In genomic region chr5:151784141-151784540, GRCh38 we compare ENCODE assay signal across 24 cellular contexts. TPM values are rescaled to one million over a fixed set of nuclear protein-coding genes. Genes with fewer than 3 reads are reported as not detected.
A peak's percentile ranks its signal among the peaks of the same experiment; 100 is the strongest.
DNase-seq lines count a peak whose midpoint lies in the region; ATAC-seq and TF ChIP-seq lines count a peak whose summit lies in the region.
"Had no signal": no experiment of that assay in that cellular context is flagged by ENCODE, and none has a peak within 500 bp of the region (broad histone marks: within the 10 kb centered on the region; RNA-seq: fewer than 3 reads in every experiment).

No MANE protein-coding gene starts in this region.

- TF ChIP-seq CTCF in neutrophil (IDR thresholded peaks at IDR 0.05) (no peak), lower leg skin (IDR thresholded peaks at IDR 0.05) (no peak), colonic mucosa (IDR thresholded peaks at IDR 0.05) (no peak)

- peak overlapping the region in 2 of 11 experiments; percentile 33 to 57; a peak in 3 of 22 replicates for H3K9ac ChIP-seq in BLaER1 treated with 17β-estradiol and CSF1 and Interleukin-3, amounts not matched to agents 10 nM and 100 nM
- no peak overlapping the region for H3K9ac ChIP-seq in colonic mucosa (ENCODE audit: low read depth in 2 of 2, low read length in 2 of 2)

- H3K4me1 ChIP-seq in BLaER1 treated with 17β-estradiol and CSF1 and Interleukin-3, amounts not matched to agents 10 nM and 100 nM, result peaks cover 21 to 61% (median 44%) of the 10 kb centered on the region in 10 experiments; a peak in 18 of 20 replicates
- H3K4me1 ChIP-seq in CD4-positive, alpha-beta memory T cell (ENCODE audit: insufficient read depth, low read length), result peaks cover 63% of the 10 kb centered on the region
- H3K4me1 ChIP-seq in neutrophil (ENCODE audit: control insufficient read depth in 1 of 2, insufficient read depth in 1 of 2, low read depth in 1 of 2, low read length in 1 of 2) (peaks cover 22 to 33% of the 10 kb centered on the region in 2 experiments), colonic mucosa (peaks cover 9% of the 10 kb centered on the region)

- DNase-seq in CD4-positive, alpha-beta memory T cell, result no peak
- no peak for DNase-seq in lower leg skin (ENCODE audit: low spot score in 2 of 2)
- DNase-seq in colonic mucosa, result no peak
- DNase-seq: activated CD4-positive, alpha-beta T cell treated with anti-CD3 and anti-CD28 coated beads for 48 hours; dermis blood vessel endothelial cell; DMS53; gastrocnemius medialis; H7; NCI-H1105; NCI-H524 treated with DMSO at 0.1 percent for 48 hours; NK-92 treated with Interleukin-12 subunit alpha and Interleukin-12 subunit beta, amount 100 ng/mL, for 24 hours; PC-9; Right ventricle myocardium superior; SW 1271; T-helper 9 cell; transverse colon had no signal

- no peak for TF ChIP-seq POLR2A in lower leg skin (IDR thresholded peaks at IDR 0.05)

- peaks cover 42 to 72% (median 57%) of the 10 kb centered on the region in 4 donors for H3K4me1 Mint-ChIP-seq in CD4-positive, alpha-beta memory T cell
- peaks cover 34% of the 10 kb centered on the region for H3K4me1 Mint-ChIP-seq in activated T-helper 17 cell treated with anti-CD3 and anti-CD28 coated beads, Interleukin-2, amount 50 U/mL, for 72 hours

- peak overlapping the region in 4 of 7 donors; percentile 24 to 35 (median 28) for H3K27ac Mint-ChIP-seq in CD4-positive, alpha-beta memory T cell
- peak overlapping the region; percentile 30 for H3K27ac Mint-ChIP-seq in activated T-helper 17 cell treated with anti-CD3 and anti-CD28 coated beads, Interleukin-2, amount 50 U/mL, for 72 hours
- H3K27ac Mint-ChIP-seq: activated naive CD4-positive, alpha-beta T cell treated with anti-CD3 and anti-CD28 coated beads, Interleukin-2, amount 50 U/mL, for 72 hours had no signal

- no peaks in the 10 kb centered on the region for H3K9me3 ChIP-seq in BLaER1 treated with 17β-estradiol and CSF1 and Interleukin-3, amounts not matched to agents 10 nM and 100 nM (replicated peaks in 1 of 11)
- H3K9me3 ChIP-seq in CD4-positive, alpha-beta memory T cell (ENCODE audit: control insufficient read depth in 1 of 2, low read length in 2 of 2), result no peaks in the 10 kb centered on the region
- no peaks in the 10 kb centered on the region for H3K9me3 ChIP-seq in neutrophil
- no peaks in the 10 kb centered on the region for H3K9me3 ChIP-seq in colonic mucosa
- H3K9me3 ChIP-seq: ascending aorta, gastrocnemius medialis, transverse colon had no signal

- POLR2A ChIA-PET in CD4-positive, alpha-beta memory T cell (lab: Charles Lee; ENCODE audit: partially characterized antibody), result interaction anchor here (3.2 kb wide), 1 partner anchor 12 kb away, joined by 20 read pairs; the partner anchor contains the start of gene G3BP1

- peak overlapping the region in 3 of 8 donors; percentile 11 to 66 (median 46) for H3K4me3 Mint-ChIP-seq in CD4-positive, alpha-beta memory T cell
- H3K4me3 Mint-ChIP-seq in activated T-helper 17 cell treated with anti-CD3 and anti-CD28 coated beads, Interleukin-2, amount 50 U/mL, for 72 hours, result peak overlapping the region; percentile 22

- H3K4me3 ChIP-seq in BLaER1 treated with 17β-estradiol and CSF1 and Interleukin-3, amounts not matched to agents 10 nM and 100 nM, result no peak overlapping the region
- H3K4me3 ChIP-seq in CD4-positive, alpha-beta memory T cell (ENCODE audit: low read length in 2 of 2), result no peak overlapping the region
- H3K4me3 ChIP-seq in neutrophil (ENCODE audit: low read depth in 1 of 2, low read length in 1 of 2) (no peak overlapping the region), lower leg skin (ENCODE audit: low read depth, poor library complexity, severe bottlenecking) (no peak overlapping the region), colonic mucosa (no peak overlapping the region)
- H3K4me3 ChIP-seq: ascending aorta, gastrocnemius medialis, hepatocyte, PC-9, transverse colon had no signal

- H3K36me3 Mint-ChIP-seq in CD4-positive, alpha-beta memory T cell, result peaks cover 16 to 26% of the 10 kb centered on the region in 2 donors
- H3K36me3 Mint-ChIP-seq in activated T-helper 17 cell treated with anti-CD3 and anti-CD28 coated beads, Interleukin-2, amount 50 U/mL, for 72 hours (ENCODE audit: low read depth), result peaks cover 70% of the 10 kb centered on the region

- peak overlapping the region in 10 of 11 experiments; percentile 3 to 67 (median 38); a peak in 15 of 22 replicates for H3K4me2 ChIP-seq in BLaER1 treated with 17β-estradiol and CSF1 and Interleukin-3, amounts not matched to agents 10 nM and 100 nM
- H3K4me2 ChIP-seq: PC-9 had no signal

- intact Hi-C loops in CD4-positive, alpha-beta memory T cell (cut with micrococcal nuclease), result no loop called here
- intact Hi-C loops in lower leg skin (cut with DNase I; ENCODE audit: low total_unique reads) (no loop called here), colonic mucosa (cut with DNase I) (no loop called here)

- peak overlapping the region in 1 of 11 experiments; percentile 14; a peak in 1 of 22 replicates for H3K27ac ChIP-seq in BLaER1 treated with 17β-estradiol and CSF1 and Interleukin-3, amounts not matched to agents 10 nM and 100 nM
- no peak overlapping the region for H3K27ac ChIP-seq in CD4-positive, alpha-beta memory T cell (ENCODE audit: low read depth, low read length)
- peak overlapping the region; percentile 63 for H3K27ac ChIP-seq in neutrophil
- H3K27ac ChIP-seq in colonic mucosa, result no peak overlapping the region
- H3K27ac ChIP-seq: ascending aorta, hepatocyte, PC-9, transverse colon, VCaP had no signal

- WGBS in lower leg skin, 2 donors, result 71 to 75% methylated on average over 3 of the region's 3 CpGs

- H3K27me3 ChIP-seq in BLaER1 treated with 17β-estradiol and CSF1 and Interleukin-3, amounts not matched to agents 10 nM and 100 nM, result no peaks in the 10 kb centered on the region
- H3K27me3 ChIP-seq in CD4-positive, alpha-beta memory T cell (ENCODE audit: insufficient read depth, low read length), result no peaks in the 10 kb centered on the region
- H3K27me3 ChIP-seq in neutrophil (no peaks in the 10 kb centered on the region), colonic mucosa (no peaks in the 10 kb centered on the region)
- H3K27me3 ChIP-seq: ascending aorta, gastrocnemius medialis, hepatocyte, transverse colon had no signal

- CTCF ChIA-PET in CD4-positive, alpha-beta memory T cell (lab: Charles Lee; ENCODE audit: partially characterized antibody), result interaction anchor here (1.0 to 1.6 kb wide), 3 partner anchors 13 to 337 kb away, joined by 3 to 6 read pairs (median 3); partner anchors contain the start of gene SLC36A1

- no peaks in the 10 kb centered on the region for H3K9me3 Mint-ChIP-seq in CD4-positive, alpha-beta memory T cell
- H3K9me3 Mint-ChIP-seq in activated T-helper 17 cell treated with anti-CD3 and anti-CD28 coated beads, Interleukin-2, amount 50 U/mL, for 72 hours, result no peaks in the 10 kb centered on the region
- H3K9me3 Mint-ChIP-seq: activated naive CD4-positive, alpha-beta T cell treated with anti-CD3 and anti-CD28 coated beads, Interleukin-2, amount 50 U/mL, for 72 hours had no signal

- no peak for ATAC-seq in activated T-helper 17 cell treated with anti-CD3 and anti-CD28 coated beads, Interleukin-2, amount 50 U/mL, for 72 hours (replicated peaks)
- ATAC-seq in GM21723 (IDR thresholded peaks at IDR 0.05; ENCODE audit: unreplicated experiment), result no peak
- ATAC-seq: activated naive CD4-positive, alpha-beta T cell treated with anti-CD3 and anti-CD28 coated beads, Interleukin-2, amount 50 U/mL, for 72 hours; gastrocnemius medialis had no signal

- H3K27me3 Mint-ChIP-seq in CD4-positive, alpha-beta memory T cell, result no peaks in the 10 kb centered on the region
- no peaks in the 10 kb centered on the region for H3K27me3 Mint-ChIP-seq in activated T-helper 17 cell treated with anti-CD3 and anti-CD28 coated beads, Interleukin-2, amount 50 U/mL, for 72 hours

- H3K36me3 ChIP-seq in BLaER1 treated with 17β-estradiol and CSF1 and Interleukin-3, amounts not matched to agents 10 nM and 100 nM, result peaks cover 36 to 68% (median 42%) of the 10 kb centered on the region in 11 experiments
- peaks cover 5% of the 10 kb centered on the region for H3K36me3 ChIP-seq in CD4-positive, alpha-beta memory T cell (ENCODE audit: insufficient read depth, low read length)
- H3K36me3 ChIP-seq in neutrophil (peaks cover 4% of the 10 kb centered on the region), colonic mucosa (no peaks in the 10 kb centered on the region)

- peaks cover 90 to 100% (median 100%) of the 10 kb centered on the region in 11 experiments for H4K20me1 ChIP-seq in BLaER1 treated with 17β-estradiol and CSF1 and Interleukin-3, amounts not matched to agents 10 nM and 100 nM

RNA-seq across cellular contexts. Expression of gene G3BP1, which starts 12.4 kb away (rescaled TPM):
- 100 to 1,000 TPM; 189 to 193 TPM for total RNA-seq in CD4-positive, alpha-beta memory T cell
- 100 to 1,000 TPM; 178 to 188 TPM for polyA plus RNA-seq in CD4-positive, alpha-beta memory T cell
- total RNA-seq in activated T-helper 17 cell treated with anti-CD3 and anti-CD28 coated beads, Interleukin-2, amount 50 U/mL, for 72 hours, result 100 to 1,000 TPM; 149 to 251 TPM
- total RNA-seq in lower leg skin, result 100 to 1,000 TPM in 2 of 4 donors, 10 to 100 TPM in 2; 85.9 to 192 (median 102) TPM
- 100 to 1,000 TPM; 136 to 203 TPM for total RNA-seq in colonic mucosa

RNA-seq across cellular contexts. Expression of gene ATOX1, which starts 25.7 kb away (rescaled TPM):
- total RNA-seq in CD4-positive, alpha-beta memory T cell, result 10 to 100 TPM; 28.2 to 31.0 TPM
- 10 to 100 TPM; 42.8 to 64.5 TPM for polyA plus RNA-seq in CD4-positive, alpha-beta memory T cell
- total RNA-seq in activated T-helper 17 cell treated with anti-CD3 and anti-CD28 coated beads, Interleukin-2, amount 50 U/mL, for 72 hours, result 10 to 100 TPM; 41.8 to 87.8 TPM
- total RNA-seq in lower leg skin (100 to 1,000 TPM in 2 of 4 donors, 10 to 100 TPM in 2; 65.5 to 137 (median 92.8) TPM), colonic mucosa (10 to 100 TPM; 54.6 to 62.4 TPM)
